Comparison of ENCODE assay signal across 11 cellular contexts in genomic region chr3:46370784-46371183, GRCh38. TPM values are rescaled to one million over a fixed set of nuclear protein-coding genes. Genes with fewer than 3 reads are reported as not detected.
DNase-seq lines count a peak whose midpoint lies in the region; ATAC-seq and TF ChIP-seq lines count a peak whose summit lies in the region.
"Had no signal": no experiment of that assay in that cellular context is flagged by ENCODE, and none has a peak within 500 bp of the region (broad histone marks: within the 10 kb centered on the region; RNA-seq: fewer than 3 reads in every experiment).

CCR5 (plus strand) TSS chr3:46370946; CDS start chr3:46372903, 1,957 bp downstream.

- peaks cover 70% of the 10 kb centered on the region for H3K4me1 Mint-ChIP-seq in activated CD4-positive, alpha-beta T cell treated with anti-CD3 and anti-CD28 coated beads, Interleukin-2, amount 10 ng/mL, durations not matched to agents 24 days and 14 days
- peaks cover 62% of the 10 kb centered on the region for H3K4me1 Mint-ChIP-seq in T-helper 2 cell treated with Interferon-gamma antibody and Interleukin-4, amounts not matched to agents 5 μg/mL and 100 μg/mL, for 36 hours (ENCODE audit: low read depth)
- H3K4me1 Mint-ChIP-seq in stimulated activated naive CD8-positive, alpha-beta T cell treated with anti-CD3 and anti-CD28 coated beads, Interleukin-15, amount 100 ng/mL, for 72 hours: peaks cover 61% of the 10 kb centered on the region

- DNase-seq in activated CD4-positive, alpha-beta T cell treated with anti-CD3 and anti-CD28 coated beads, Interleukin-2, amount 10 ng/mL, durations not matched to agents 24 days and 14 days: peak; percentile 82
- DNase-seq in activated CD4-positive, alpha-beta T cell treated with anti-CD3 and anti-CD28 coated beads, Interleukin-2, amount 50 U/mL, for 1 hour: no peak
- DNase-seq in T-helper 2 cell treated with Interferon-gamma antibody and Interleukin-4, amounts not matched to agents 5 μg/mL and 100 μg/mL, for 36 hours (ENCODE audit: low spot score): peak; percentile 54
- peak; percentile 15 for DNase-seq in fibroblast of the aortic adventitia (ENCODE audit: low read depth)
- DNase-seq in stimulated activated naive CD8-positive, alpha-beta T cell treated with anti-CD3 and anti-CD28 coated beads, Interleukin-15, amount 100 ng/mL, for 72 hours: peak in 1 of 2 donors; percentile 41
- DNase-seq in T-helper 9 cell: no peak
- DNase-seq in HuH-7.5 (ENCODE audit: low spot score): no peak
- DNase-seq in NCI-H1930 (lab: John Stamatoyannopoulos, UW): no peak
- DNase-seq: GM23248, MG63, NCI-H524 treated with DMSO at 0.1 percent for 48 hours had no signal

- intact Hi-C loops in activated CD4-positive, alpha-beta T cell treated with anti-CD3 and anti-CD28 coated beads, Interleukin-2, amount 10 ng/mL, durations not matched to agents 24 days and 14 days (cut with micrococcal nuclease): loop anchor here (1.0 to 10.0 kb wide), 8 partner anchors 16 to 606 kb away; partner anchors contain the start of genes CCR1 and CCR2

- H3K4me3 Mint-ChIP-seq in activated CD4-positive, alpha-beta T cell treated with anti-CD3 and anti-CD28 coated beads, Interleukin-2, amount 10 ng/mL, durations not matched to agents 24 days and 14 days: peak within 1 kb of the TSS; percentile 60
- H3K4me3 Mint-ChIP-seq in T-helper 2 cell treated with Interferon-gamma antibody and Interleukin-4, amounts not matched to agents 5 μg/mL and 100 μg/mL, for 36 hours: peak within 1 kb of the TSS; percentile 70
- H3K4me3 Mint-ChIP-seq in stimulated activated naive CD8-positive, alpha-beta T cell treated with anti-CD3 and anti-CD28 coated beads, Interleukin-15, amount 100 ng/mL, for 72 hours: peak within 1 kb of the TSS; percentile 22 to 73

- H3K27ac Mint-ChIP-seq in activated CD4-positive, alpha-beta T cell treated with anti-CD3 and anti-CD28 coated beads, Interleukin-2, amount 10 ng/mL, durations not matched to agents 24 days and 14 days: peak within 1 kb of the TSS; percentile 90
- H3K27ac Mint-ChIP-seq in T-helper 2 cell treated with Interferon-gamma antibody and Interleukin-4, amounts not matched to agents 5 μg/mL and 100 μg/mL, for 36 hours: peak within 1 kb of the TSS; percentile 84
- H3K27ac Mint-ChIP-seq in stimulated activated naive CD8-positive, alpha-beta T cell treated with anti-CD3 and anti-CD28 coated beads, Interleukin-15, amount 100 ng/mL, for 72 hours: peak within 1 kb of the TSS; percentile 86 to 96

- TF ChIP-seq CTCF in fibroblast of the aortic adventitia (IDR thresholded peaks at IDR 0.05; ENCODE audit: insufficient read depth, low read length): no peak

- peaks cover 3% of the 10 kb centered on the region for H3K9me3 Mint-ChIP-seq in activated CD4-positive, alpha-beta T cell treated with anti-CD3 and anti-CD28 coated beads, Interleukin-2, amount 10 ng/mL, durations not matched to agents 24 days and 14 days
- no peaks in the 10 kb centered on the region for H3K9me3 Mint-ChIP-seq in T-helper 2 cell treated with Interferon-gamma antibody and Interleukin-4, amounts not matched to agents 5 μg/mL and 100 μg/mL, for 36 hours
- H3K9me3 Mint-ChIP-seq in stimulated activated naive CD8-positive, alpha-beta T cell treated with anti-CD3 and anti-CD28 coated beads, Interleukin-15, amount 100 ng/mL, for 72 hours: no peaks in the 10 kb centered on the region

- H3K27me3 Mint-ChIP-seq in activated CD4-positive, alpha-beta T cell treated with anti-CD3 and anti-CD28 coated beads, Interleukin-2, amount 10 ng/mL, durations not matched to agents 24 days and 14 days: peaks cover 33% of the 10 kb centered on the region
- H3K27me3 Mint-ChIP-seq in T-helper 2 cell treated with Interferon-gamma antibody and Interleukin-4, amounts not matched to agents 5 μg/mL and 100 μg/mL, for 36 hours (ENCODE audit: low read depth): peaks cover 54% of the 10 kb centered on the region
- peaks cover 34% of the 10 kb centered on the region for H3K27me3 Mint-ChIP-seq in stimulated activated naive CD8-positive, alpha-beta T cell treated with anti-CD3 and anti-CD28 coated beads, Interleukin-15, amount 100 ng/mL, for 72 hours

- peak; percentile 44 for ATAC-seq in stimulated activated naive CD8-positive, alpha-beta T cell treated with anti-CD3 and anti-CD28 coated beads, Interleukin-15, amount 100 ng/mL, for 72 hours

- H3K4me3 ChIP-seq in fibroblast of the aortic adventitia (ENCODE audit: low read depth, low read length): no peak within 1 kb of the TSS
- H3K4me3 ChIP-seq: GM23248, MG63 had no signal

- H3K36me3 Mint-ChIP-seq in activated CD4-positive, alpha-beta T cell treated with anti-CD3 and anti-CD28 coated beads, Interleukin-2, amount 10 ng/mL, durations not matched to agents 24 days and 14 days (ENCODE audit: low read depth): peaks cover 11% of the 10 kb centered on the region
- H3K36me3 Mint-ChIP-seq in T-helper 2 cell treated with Interferon-gamma antibody and Interleukin-4, amounts not matched to agents 5 μg/mL and 100 μg/mL, for 36 hours (ENCODE audit: low read depth): peaks cover 8% of the 10 kb centered on the region

RNA-seq across cellular contexts. Expression of gene CCR5, which starts in this region (rescaled TPM):
- total RNA-seq in activated CD4-positive, alpha-beta T cell treated with anti-CD3 and anti-CD28 coated beads, Interleukin-2, amount 10 ng/mL, durations not matched to agents 24 days and 14 days: 1.7 and 2.3 TPM in 2 replicates
- total RNA-seq in fibroblast of the aortic adventitia (ENCODE audit: low replicate concordance): not detected in 2 replicates
- total RNA-seq: GM23248 had no signal

Comparison
In these comparisons a context has a peak if more than half of its experiments do, and no peak if none do; other contexts are left out.
1. DNase-seq: peak in activated CD4-positive, alpha-beta T cell treated with anti-CD3 and anti-CD28 coated beads, Interleukin-2, amount 10 ng/mL, durations not matched to agents 24 days and 14 days (single experiment) and T-helper 2 cell treated with Interferon-gamma antibody and Interleukin-4, amounts not matched to agents 5 μg/mL and 100 μg/mL, for 36 hours (single experiment); none in activated CD4-positive, alpha-beta T cell treated with anti-CD3 and anti-CD28 coated beads, Interleukin-2, amount 50 U/mL, for 1 hour (single experiment), T-helper 9 cell (single experiment), HuH-7.5 (single experiment) and NCI-H1930 (0 of 2).
2. Peak in DNase-seq in fibroblast of the aortic adventitia; RNA of the gene not detected or under 1 TPM.
3. Peak in every context shown above with its lines, with median percentiles within 50 percentile points of each other: H3K27ac Mint-ChIP-seq and H3K4me3 Mint-ChIP-seq.